In genomic region chr4:127708985-127709384, GRCh38 we compare ENCODE assay signal across 11 cellular contexts. TPM values are rescaled to one million over a fixed set of nuclear protein-coding genes. Genes with fewer than 3 reads are reported as not detected.
DNase-seq lines count a peak whose midpoint lies in the region; ATAC-seq and TF ChIP-seq lines count a peak whose summit lies in the region.
"Had no signal": no experiment of that assay in that cellular context is flagged by ENCODE, and none has a peak within 500 bp of the region (broad histone marks: within the 10 kb centered on the region; RNA-seq: fewer than 3 reads in every experiment).

No MANE protein-coding gene starts in this region.

- TF ChIP-seq CTCF in heart left ventricle (IDR thresholded peaks at IDR 0.05) (no peak), right atrium auricular region (IDR thresholded peaks at IDR 0.05) (no peak), body of pancreas (IDR thresholded peaks at IDR 0.05) (no peak), vagina (IDR thresholded peaks at IDR 0.05) (no peak), GM13976 (IDR thresholded peaks at IDR 0.05; ENCODE audit: borderline replicate concordance, control extremely low read depth, extremely low read depth, insufficient read depth, missing control alignments) (no peak)

- no peak overlapping the region for H2AFZ ChIP-seq in Karpas-422 (ENCODE audit: low read length)

- DNase-seq in heart left ventricle (peak in 1 of 5 donors; percentile 49), right atrium auricular region (ENCODE audit: low spot score) (no peak), body of pancreas (peak; percentile 17 to 50 (median 30)), left kidney (ENCODE audit: low read depth, low spot score) (peak; percentile 54), vagina (ENCODE audit: extremely low spot score in 2 of 2) (no peak), Karpas-422 (no peak), GM13976 (ENCODE audit: low spot score) (no peak)
- DNase-seq in stimulated activated CD4-positive, alpha-beta T cell treated with anti-CD3 and anti-CD28 coated beads, Interleukin-2, amount 100 ng/mL, for 24 hours, result no peak
- DNase-seq: BE2C, NCI-H2107 had no signal

- H3K9me2 ChIP-seq in Karpas-422 (replicated peaks; ENCODE audit: insufficient read depth, low read length), result no peaks in the 10 kb centered on the region

- intact Hi-C loops in heart left ventricle (cut with DNase I), result no loop called here
- intact Hi-C loops in body of pancreas (cut with DNase I), result no loop called here
- intact Hi-C loops in vagina (cut with DNase I), result no loop called here

- H3K4me3 ChIP-seq in heart left ventricle (no peak overlapping the region), right atrium auricular region (no peak overlapping the region), body of pancreas (no peak overlapping the region), vagina (no peak overlapping the region), Karpas-422 (ENCODE audit: low read length) (no peak overlapping the region)

- no peak overlapping the region for H3K9ac ChIP-seq in Karpas-422 (ENCODE audit: low read length)

- WGBS in heart left ventricle, 4 donors, result 38 to 56% (median 44%) methylated on average over 5 of the region's 5 CpGs
- 40 to 54% methylated on average over 5 of the region's 5 CpGs for WGBS in body of pancreas, 2 donors

- H3K27ac ChIP-seq in heart left ventricle (no peak overlapping the region), right atrium auricular region (no peak overlapping the region), body of pancreas (no peak overlapping the region), vagina (peak overlapping the region; percentile 33), Karpas-422 (ENCODE audit: low read length) (no peak overlapping the region)

- H4K20me1 ChIP-seq in Karpas-422 (ENCODE audit: insufficient read depth, low read depth, low read length), result no peaks in the 10 kb centered on the region

- H3K27me3 ChIP-seq in heart left ventricle (no peaks in the 10 kb centered on the region), right atrium auricular region (no peaks in the 10 kb centered on the region), body of pancreas (no peaks in the 10 kb centered on the region), vagina (no peaks in the 10 kb centered on the region), Karpas-422 (ENCODE audit: low read length) (no peaks in the 10 kb centered on the region)
- H3K27me3 ChIP-seq: BE2C had no signal

- peaks cover 0 to 7% (median 0%) of the 10 kb centered on the region in 12 donors for H3K4me1 ChIP-seq in heart left ventricle
- H3K4me1 ChIP-seq in right atrium auricular region, result no peaks in the 10 kb centered on the region
- H3K4me1 ChIP-seq in body of pancreas, result no peaks in the 10 kb centered on the region
- H3K4me1 ChIP-seq in vagina, result no peaks in the 10 kb centered on the region
- H3K4me1 ChIP-seq in Karpas-422 (ENCODE audit: low read length), result no peaks in the 10 kb centered on the region
- H3K4me1 ChIP-seq: BE2C had no signal

- H3K4me2 ChIP-seq in Karpas-422 (ENCODE audit: low read depth, low read length, poor library complexity, severe bottlenecking), result no peak overlapping the region

- ATAC-seq in heart left ventricle, result peak; percentile 77 to 94 (median 88)
- peak; percentile 71 for ATAC-seq in body of pancreas

- H3K9me3 ChIP-seq in heart left ventricle (no peaks in the 10 kb centered on the region), right atrium auricular region (no peaks in the 10 kb centered on the region), body of pancreas (no peaks in the 10 kb centered on the region), vagina (no peaks in the 10 kb centered on the region), Karpas-422 (ENCODE audit: low read length) (no peaks in the 10 kb centered on the region)
- H3K9me3 ChIP-seq: BE2C had no signal

- peaks cover 0 to 54% (median 11%) of the 10 kb centered on the region in 9 donors for H3K36me3 ChIP-seq in heart left ventricle
- H3K36me3 ChIP-seq in right atrium auricular region, result peaks cover 13% of the 10 kb centered on the region
- H3K36me3 ChIP-seq in body of pancreas (replicated peaks in 1 of 2; ENCODE audit: insufficient read depth in 1 of 2, low read depth in 2 of 2), result peaks cover 0 to 2% of the 10 kb centered on the region in 2 donors
- H3K36me3 ChIP-seq in vagina, result no peaks in the 10 kb centered on the region
- H3K36me3 ChIP-seq in Karpas-422 (ENCODE audit: insufficient read depth, low read length), result no peaks in the 10 kb centered on the region

- in situ Hi-C loops in GM13976 (cut with MboI; ENCODE audit: low sequenced_read_pairs, unreplicated experiment), result no loop called here

- no peaks in the 10 kb centered on the region for H3K79me2 ChIP-seq in Karpas-422 (ENCODE audit: low read length)

- TF ChIP-seq POLR2A in heart left ventricle (IDR thresholded peaks at IDR 0.05) (no peak), body of pancreas (IDR thresholded peaks at IDR 0.05) (no peak), vagina (IDR thresholded peaks at IDR 0.05) (no peak)

RNA-seq across cellular contexts. Expression of gene SLC25A31, which starts 21.2 kb away (rescaled TPM):
- total RNA-seq in heart left ventricle (not detected), right atrium auricular region (not detected), body of pancreas (not detected), vagina (not detected)
- polyA plus RNA-seq in heart left ventricle, result not detected
- not detected in 2 replicates for total RNA-seq in Karpas-422 (2014; rRNA removed; shearing (Covaris generic); ENCODE audit: low replicate concordance)
- total RNA-seq: cerebellum had no signal

Comparison
In these comparisons a context has a peak if more than half of its experiments do, and no peak if none do; other contexts are left out.
1. DNase-seq: peak in body of pancreas (4 of 4) and left kidney (single experiment); none in right atrium auricular region (single experiment), vagina (0 of 2), Karpas-422 (single experiment), stimulated activated CD4-positive, alpha-beta T cell treated with anti-CD3 and anti-CD28 coated beads, Interleukin-2, amount 100 ng/mL, for 24 hours (0 of 2) and GM13976 (single experiment).